Comparison of ENCODE assay signal across 7 cellular contexts in the genomic region with DNA sequence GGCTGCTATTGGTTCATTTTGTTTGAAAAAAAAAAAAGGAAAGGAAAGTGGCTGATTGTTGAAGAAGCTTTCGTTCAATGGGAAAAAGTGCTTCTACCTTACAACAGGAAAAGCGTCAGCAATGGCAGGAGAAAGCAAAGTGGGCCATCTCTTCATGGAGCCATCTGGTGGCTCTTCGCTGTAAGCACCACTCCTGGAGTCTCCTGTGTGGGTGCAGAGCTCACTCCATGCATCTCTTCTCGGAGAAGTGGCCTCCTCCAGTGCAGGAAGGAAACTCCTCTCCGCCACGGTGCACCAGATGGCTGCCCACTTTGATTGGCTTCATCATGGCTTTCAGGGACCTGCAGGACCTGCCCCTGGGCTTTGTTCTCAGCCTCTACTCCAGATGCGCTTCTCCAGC.
DNase-seq lines count a peak whose midpoint lies in the region; ATAC-seq and TF ChIP-seq lines count a peak whose summit lies in the region.

No MANE protein-coding gene starts in this region.

- no peak overlapping the region for H3K4me2 ChIP-seq in neural cell (ENCODE audit: low read length)

- H3K79me2 ChIP-seq in neural cell (replicated peaks; ENCODE audit: insufficient read depth, low read length) = no peaks in the 10 kb centered on the region

- no peak overlapping the region for H2AFZ ChIP-seq in neural cell (ENCODE audit: low read depth, low read length)

- H3K27me3 ChIP-seq in NT2/D1 (ENCODE audit: insufficient read depth, insufficient read length) (no peaks in the 10 kb centered on the region), neural cell (ENCODE audit: insufficient read depth, low read depth, low read length) (no peaks in the 10 kb centered on the region)

- no peak for ATAC-seq in HG03039 (IDR thresholded peaks at IDR 0.05; ENCODE audit: unreplicated experiment)

- H3K9me3 ChIP-seq in NT2/D1 (ENCODE audit: insufficient read depth, low read length) (no peaks in the 10 kb centered on the region), neural cell (ENCODE audit: low read length) (no peaks in the 10 kb centered on the region)

- TF ChIP-seq RAD21 in neural cell (conservative IDR thresholded peaks at IDR 0.05) = no peak

- DNase-seq in Daoy (ENCODE audit: low read depth) (peak; percentile 38), HFF-Myc (ENCODE audit: extremely low read depth, low read depth) (no peak), NT2/D1 (ENCODE audit: low read depth, low spot score) (peak; percentile 16), epithelial cell of proximal tubule (ENCODE audit: low read depth) (no peak), putamen (ENCODE audit: low spot score) (no peak)

- no peaks in the 10 kb centered on the region for H3K36me3 ChIP-seq in NT2/D1 (ENCODE audit: insufficient read depth, insufficient read length, low read length)
- H3K36me3 ChIP-seq in neural cell (ENCODE audit: insufficient read depth, low read length) = no peaks in the 10 kb centered on the region

- TF ChIP-seq CTCF in HFF-Myc (IDR thresholded peaks at IDR 0.05; ENCODE audit: low read depth, low read length, missing control alignments) (peak; percentile 47), epithelial cell of proximal tubule (conservative IDR thresholded peaks at IDR 0.05; ENCODE audit: low read depth, low read length) (peak; percentile 70), neural cell (IDR thresholded peaks at IDR 0.05; ENCODE audit: poor library complexity, severe bottlenecking) (peak; percentile 11)

- H3K4me3 ChIP-seq in HFF-Myc (replicated peaks; ENCODE audit: low read depth, low read length) (no peak overlapping the region), NT2/D1 (ENCODE audit: insufficient read length, low read depth) (no peak overlapping the region), epithelial cell of proximal tubule (ENCODE audit: low read depth, low read length) (no peak overlapping the region), neural cell (ENCODE audit: low read length) (no peak overlapping the region)

- TF ChIP-seq EP300 in neural cell (conservative IDR thresholded peaks at IDR 0.05; ENCODE audit: poor library complexity, severe bottlenecking) = no peak

- no peak overlapping the region for H3K27ac ChIP-seq in neural cell (ENCODE audit: low read length)

- H4K20me1 ChIP-seq in neural cell (ENCODE audit: insufficient read depth) = no peaks in the 10 kb centered on the region

- no peaks in the 10 kb centered on the region for H3F3A ChIP-seq in neural cell (ENCODE audit: insufficient read depth, low read length, poor library complexity, severe bottlenecking)

- H3K9ac ChIP-seq in NT2/D1 (ENCODE audit: insufficient read length, low read depth) = no peak overlapping the region
- no peak overlapping the region for H3K9ac ChIP-seq in neural cell (ENCODE audit: low read length)

- no peaks in the 10 kb centered on the region for H3K4me1 ChIP-seq in NT2/D1 (ENCODE audit: insufficient read depth, insufficient read length)

- no peaks in the 10 kb centered on the region for H3K9me2 ChIP-seq in neural cell (ENCODE audit: insufficient read depth, low read length)

TF ChIP-seq in neural cell, 6 proteins besides CTCF, POLR2A, EP300 and RAD21:
- TF ChIP-seq TAF1 (IDR thresholded peaks at IDR 0.05; ENCODE audit: low read depth) (no peak), MXI1 (conservative IDR thresholded peaks at IDR 0.05; ENCODE audit: poor library complexity, severe bottlenecking) (no peak), REST (IDR thresholded peaks at IDR 0.05; ENCODE audit: borderline replicate concordance) (no peak), SMC3 (conservative IDR thresholded peaks at IDR 0.05; ENCODE audit: poor library complexity) (peak; percentile 13), POLR2AphosphoS5 (IDR thresholded peaks at IDR 0.05) (no peak), EZH2 (IDR thresholded peaks at IDR 0.05; ENCODE audit: borderline replicate concordance, insufficient read depth, low read length, poor library complexity, severe bottlenecking) (no peak)

Comparison
In these comparisons a context has a peak if more than half of its experiments do, and no peak if none do; other contexts are left out.
1. DNase-seq: peak in Daoy (single experiment) and NT2/D1 (single experiment); none in HFF-Myc (single experiment), epithelial cell of proximal tubule (single experiment) and putamen (single experiment).
2. CTCF ChIP-seq: peak in every context shown above with its lines; median percentile 70 in epithelial cell of proximal tubule; 47 in HFF-Myc; 11 in neural cell.